Comparison of ENCODE assay signal across 8 cellular contexts in the genomic region with DNA sequence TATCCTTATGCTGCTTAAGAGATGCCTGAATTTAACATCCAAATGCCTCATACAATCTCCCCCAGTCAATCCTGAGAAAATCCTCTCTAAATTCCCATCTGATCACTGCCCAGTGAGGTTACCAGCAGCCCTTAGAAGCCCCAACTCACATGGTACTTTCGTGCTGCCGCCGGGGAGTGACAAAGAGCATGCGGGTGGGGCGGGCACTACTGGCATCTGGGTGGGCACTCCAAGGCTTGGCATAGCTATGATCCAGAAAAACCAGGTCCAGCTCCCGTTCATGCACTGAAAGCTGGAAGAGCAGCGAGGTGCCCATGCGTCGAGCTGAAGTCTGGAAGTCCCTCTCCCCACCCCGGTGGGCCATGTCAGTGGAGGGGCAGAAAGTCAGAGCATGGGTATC. TPM values are rescaled to one million over a fixed set of nuclear protein-coding genes. Genes with fewer than 3 reads are reported as not detected.
DNase-seq lines count a peak whose midpoint lies in the region; ATAC-seq and TF ChIP-seq lines count a peak whose summit lies in the region.

No MANE protein-coding gene starts in this region.

- TF ChIP-seq CTCF in cardiac fibroblast (IDR thresholded peaks at IDR 0.05; ENCODE audit: low read depth, low read length) (no peak), mucosa of descending colon (IDR thresholded peaks at IDR 0.05) (no peak)

- H3K9me3 ChIP-seq in KOPT-K1 (ENCODE audit: insufficient read depth, low read length, poor library complexity, severe bottlenecking) (no peaks in the 10 kb centered on the region), mucosa of descending colon (no peaks in the 10 kb centered on the region)

- peak overlapping the region; percentile 82 for H3K27ac ChIP-seq in KOPT-K1 (ENCODE audit: low read depth, low read length, poor library complexity, severe bottlenecking)

- in situ Hi-C loops in ACHN (cut with HindIII; ENCODE audit: low pct_ligation_motif_present, low pct_unique_long_range_greater_than_20kb, low sequenced_read_pairs): no loop called here

- ATAC-seq in mucosa of descending colon (no peak), GM18868 (IDR thresholded peaks at IDR 0.05; ENCODE audit: unreplicated experiment) (no peak)

- peaks cover 52% of the 10 kb centered on the region for H3K36me3 ChIP-seq in KOPT-K1 (ENCODE audit: insufficient read depth, low read length)
- H3K36me3 ChIP-seq in mucosa of descending colon (ENCODE audit: low read depth): no peaks in the 10 kb centered on the region

- POLR2A ChIA-PET in HEK293T (lab: Yijun Ruan, JAX): interaction anchor here (0.6 to 2.4 kb wide), 7 partner anchors 10 to 184 kb away, joined by 3 to 23 read pairs (median 4); a partner anchor contains a TSS

- DNase-seq in ACHN (peak; percentile 30), cardiac fibroblast (ENCODE audit: low read depth in 2 of 2) (no peak), mucosa of descending colon (peak in 2 of 3 donors; percentile 41 to 46), HEK293T (ENCODE audit: extremely low spot score) (no peak), SIG-M5 (lab: John Stamatoyannopoulos, UW) (no peak), NCI-H146 (lab: John Stamatoyannopoulos, UW) (no peak)

- CTCF ChIA-PET in HEK293T (lab: Yijun Ruan, JAX): no interaction called here

- peaks cover 21% of the 10 kb centered on the region for H3K4me1 ChIP-seq in mucosa of descending colon (ENCODE audit: low read depth)

- intact Hi-C loops in mucosa of descending colon (cut with DNase I, micrococcal nuclease): no loop called here

- H3K4me3 ChIP-seq in cardiac fibroblast (replicated peaks in 1 of 2; ENCODE audit: low read depth in 2 of 2, low read length in 2 of 2) (peak overlapping the region; percentile 68), mucosa of descending colon (no peak overlapping the region)

TF ChIP-seq in HEK293T, 16 proteins besides CTCF, POLR2A, EP300 and RAD21:
- TF ChIP-seq HDGF (IDR thresholded peaks at IDR 0.05; ENCODE audit: borderline replicate concordance) (no peak), FOXA1 (IDR thresholded peaks at IDR 0.05) (no peak), FOXM1 (IDR thresholded peaks at IDR 0.05; ENCODE audit: borderline replicate concordance) (no peak)

RNA-seq across cellular contexts. Expression of a gene that starts 1.3 kb away (rescaled TPM):
- 10 to 100 TPM; 36.1 to 64.7 (median 49.2) TPM for total RNA-seq in mucosa of descending colon

RNA-seq across cellular contexts. Expression of a gene that starts 5.8 kb away (rescaled TPM):
- under 1 TPM in 1 of 3 donors, not detected in 2; 0.09 TPM for total RNA-seq in mucosa of descending colon

Comparison
In these comparisons a context has a peak if more than half of its experiments do, and no peak if none do; other contexts are left out.
1. DNase-seq: peak in ACHN (single experiment) and mucosa of descending colon (2 of 3); none in cardiac fibroblast (0 of 2), HEK293T (single experiment), SIG-M5 (single experiment) and NCI-H146 (single experiment).